In genomic region chr9:73149371-73150067, GRCh38 we compare ENCODE assay signal across 1 cellular context.
TF ChIP-seq lines count a peak whose summit lies in the region.

No MANE protein-coding gene starts in this region.

TF ChIP-seq in A549, 52 proteins besides CTCF, POLR2A, EP300 and RAD21 (continued from another document):
- no peak for TF ChIP-seq ELK1 (IDR thresholded peaks at IDR 0.05; ENCODE audit: low read depth, low read length)
- TF ChIP-seq MYC (IDR thresholded peaks at IDR 0.05; ENCODE audit: borderline replicate concordance, low read length): no peak
- TF ChIP-seq FOSB (CRISPR knock-in tag; IDR thresholded peaks at IDR 0.05): no peak
- no peak for TF ChIP-seq SREBF2 (IDR thresholded peaks at IDR 0.05)
- TF ChIP-seq FOSL2 (IDR thresholded peaks at IDR 0.05): peak; percentile 99
- TF ChIP-seq FOSL2 (CRISPR knock-in tag; IDR thresholded peaks at IDR 0.05): peak; percentile 100
- no peak for TF ChIP-seq PHF8 (IDR thresholded peaks at IDR 0.05; ENCODE audit: borderline replicate concordance, low read depth)
- TF ChIP-seq RNF2 (IDR thresholded peaks at IDR 0.05; ENCODE audit: borderline replicate concordance, low read depth): no peak
- peak; percentile 98 for TF ChIP-seq JUNB (IDR thresholded peaks at IDR 0.05)
- no peak for TF ChIP-seq MAZ (IDR thresholded peaks at IDR 0.05; ENCODE audit: borderline replicate concordance, low read depth, low read length)
- no peak for TF ChIP-seq RARB (CRISPR knock-in tag; IDR thresholded peaks at IDR 0.05)
- no peak for TF ChIP-seq SMC3 (IDR thresholded peaks at IDR 0.05)
- no peak for TF ChIP-seq HDAC2 (IDR thresholded peaks at IDR 0.05)
- TF ChIP-seq POLR2AphosphoS2 (conservative IDR thresholded peaks at IDR 0.05; ENCODE audit: low read length): no peak
- no peak for TF ChIP-seq KDM5A (IDR thresholded peaks at IDR 0.05)
- no peak for TF ChIP-seq HOXB13 (CRISPR knock-in tag; IDR thresholded peaks at IDR 0.05; ENCODE audit: low read depth)
- peak; percentile 19 to 76; a peak in 2 of 4 replicates for TF ChIP-seq CEBPB (IDR thresholded peaks at IDR 0.05)
- TF ChIP-seq NR3C1 (IDR thresholded peaks at IDR 0.05): no peak
- peak; percentile 40 for TF ChIP-seq MAX (IDR thresholded peaks at IDR 0.05)
- no peak for TF ChIP-seq NFE2L2 (conservative IDR thresholded peaks at IDR 0.05; ENCODE audit: low read length)
- 0 out of 2 replicates have a peak, but pooled peaks have one; percentile 13 for TF ChIP-seq HOXA7 (CRISPR knock-in tag; IDR thresholded peaks at IDR 0.05)
- no peak for TF ChIP-seq HEYL (CRISPR knock-in tag; IDR thresholded peaks at IDR 0.05)
- no peak for TF ChIP-seq REST (IDR thresholded peaks at IDR 0.05)
- TF ChIP-seq BCL3 (IDR thresholded peaks at IDR 0.05): peak; percentile 56; the same call in 1 of the 3 replicates
- TF ChIP-seq PBX3 (IDR thresholded peaks at IDR 0.05): no peak
